ENCODE assay signal across 8 cellular contexts in the genomic region with DNA sequence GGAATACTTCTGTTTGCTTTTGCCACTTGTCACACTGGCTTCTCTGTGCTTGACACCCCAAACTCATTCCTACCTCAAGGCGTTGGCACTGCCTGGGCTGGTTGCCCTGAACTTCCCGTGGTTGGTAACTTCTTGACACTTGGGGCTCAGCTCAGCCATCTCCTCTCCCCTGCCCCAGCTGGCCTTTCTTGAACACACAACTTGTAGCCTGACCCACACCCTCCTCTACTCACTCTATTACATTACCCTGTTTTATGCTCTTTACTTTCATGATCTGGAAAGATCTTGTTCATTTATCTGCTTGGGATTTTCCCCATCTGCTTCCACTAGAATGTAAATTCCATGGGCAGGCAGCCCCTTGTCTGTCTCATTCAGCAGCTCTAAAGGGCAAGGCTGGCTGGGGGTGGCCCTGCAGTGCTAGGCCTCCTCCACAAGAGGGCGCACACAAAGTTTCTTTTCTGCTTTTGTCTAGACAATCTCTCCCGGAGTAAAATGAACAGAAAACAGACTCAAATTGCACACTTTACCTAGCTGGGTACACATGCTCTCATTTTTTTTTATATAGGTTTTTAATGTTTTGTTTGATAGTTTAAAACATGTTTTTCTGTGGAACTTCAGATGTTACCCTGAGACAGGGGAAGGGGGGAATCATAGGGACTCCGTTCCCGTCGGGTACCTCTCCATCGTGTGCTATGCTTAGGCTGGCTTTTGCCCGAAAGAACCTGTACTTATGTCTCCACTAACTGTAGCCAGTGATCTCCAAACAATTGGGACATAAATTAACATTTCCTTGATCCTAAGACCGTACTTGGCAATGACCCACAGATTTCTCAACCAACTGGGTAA. TPM values are rescaled to one million over a fixed set of nuclear protein-coding genes. Genes with fewer than 3 reads are reported as not detected.
DNase-seq lines count a peak whose midpoint lies in the region; ATAC-seq, FAIRE-seq and TF ChIP-seq lines count a peak whose summit lies in the region.

No MANE protein-coding gene starts in this region.

- no peak overlapping the region for H3K4me3 ChIP-seq in uterus

- TF ChIP-seq CTCF in uterus (IDR thresholded peaks at IDR 0.05) = peak; percentile 67 to 89 (median 72)

- H3K4me1 ChIP-seq in uterus = no peaks in the 10 kb centered on the region

- no peak overlapping the region for H3K27ac ChIP-seq in uterus

- TF ChIP-seq POLR2A in uterus (IDR thresholded peaks at IDR 0.05) = no peak

- no peaks in the 10 kb centered on the region for H3K36me3 ChIP-seq in uterus

- peak; percentile 72 for DNase-seq in AG20443 (ENCODE audit: low spot score)
- DNase-seq in HTR-8/SVneo (ENCODE audit: insufficient read length, low spot score) = peak; percentile 53
- peak; percentile 16 for DNase-seq in RCC 7860 (ENCODE audit: low spot score)
- DNase-seq in activated effector memory CD4-positive, alpha-beta T cell treated with Interleukin-2 at 50 U/mL for 16 hours = peak; percentile 32
- DNase-seq in germinal center (ENCODE audit: low spot score) = peak; percentile 60
- peak; percentile 84 for DNase-seq in posterior vena cava (ENCODE audit: low spot score)
- DNase-seq in uterus = peak; percentile 19 to 35

- H3K27me3 ChIP-seq in uterus = no peaks in the 10 kb centered on the region

- H3K9me3 ChIP-seq in uterus = no peaks in the 10 kb centered on the region

- no peak for FAIRE-seq in HTR-8/SVneo (lab: Jason Lieb, UNC)
- no peak for FAIRE-seq in RCC 7860 (lab: Jason Lieb, UNC)

- intact Hi-C loops in posterior vena cava (cut with DNase I) (loop anchor here in 1 of 2 donors (10.0 kb wide), 1 partner anchor 658 kb away; no protein-coding TSS in a partner anchor), uterus (cut with DNase I; ENCODE audit: low total_unique reads) (loop anchor here (5.0 kb wide), 1 partner anchor 475 kb away; no protein-coding TSS in a partner anchor)

- ATAC-seq in GM18868 (IDR thresholded peaks at IDR 0.05; ENCODE audit: unreplicated experiment) = peak; percentile 82

RNA-seq across cellular contexts. Expression of a gene that starts 16.4 kb away (rescaled TPM):
- total RNA-seq in posterior vena cava = 1 to 10 TPM in 1 of 2 donors, under 1 TPM in 1; 0.10 to 1.0 TPM
- total RNA-seq in uterus = under 1 TPM in 1 of 4 donors, not detected in 3; 0.27 TPM

RNA-seq across cellular contexts. Expression of a gene that starts 40.0 kb away (rescaled TPM):
- total RNA-seq in posterior vena cava = 1 to 10 TPM; 5.4 to 5.9 TPM
- 10 to 100 TPM in 3 of 4 donors, 1 to 10 TPM in 1; 7.4 to 31.5 (median 12.7) TPM for total RNA-seq in uterus

Comparison
In these comparisons a context has a peak if more than half of its experiments do, and no peak if none do; other contexts are left out.
1. DNase-seq: peak in every context shown above with its lines; median percentile 84 in posterior vena cava; 72 in AG20443; 60 in germinal center; 53 in HTR-8/SVneo; 32 in activated effector memory CD4-positive, alpha-beta T cell treated with Interleukin-2 at 50 U/mL for 16 hours; 27 in uterus; 16 in RCC 7860.